Comparison of ENCODE assay signal across 28 cellular contexts in genomic region chr3:99249627-99250026, GRCh38.
A peak's percentile ranks its signal among the peaks of the same experiment; 100 is the strongest.
DNase-seq lines count a peak whose midpoint lies in the region; ATAC-seq and TF ChIP-seq lines count a peak whose summit lies in the region.
"Had no signal": no experiment of that assay in that cellular context is flagged by ENCODE, and none has a peak within 500 bp of the region (broad histone marks: within the 10 kb centered on the region; RNA-seq: fewer than 3 reads in every experiment).

No MANE protein-coding gene starts in this region.

- WGBS in right cardiac atrium: 93% methylated on average over 6 of the region's 6 CpGs

- in situ Hi-C loops in astrocyte of the spinal cord (cut with HindIII; ENCODE audit: low sequenced_read_pairs): no loop called here

- H3K4me3 ChIP-seq in right atrium auricular region: no peak overlapping the region
- H3K4me3 ChIP-seq in right cardiac atrium (ENCODE audit: low read length): no peak overlapping the region
- H3K4me3 ChIP-seq in astrocyte of the spinal cord (ENCODE audit: low read depth, low read length): no peak overlapping the region
- no peak overlapping the region for H3K4me3 ChIP-seq in PC-9
- H3K4me3 ChIP-seq: A549, dorsolateral prefrontal cortex, gastroesophageal sphincter, psoas muscle, skin epidermis had no signal

- no peaks in the 10 kb centered on the region for H3K9me2 ChIP-seq in PC-9 (ENCODE audit: insufficient read depth)

- BruUV-seq in PC-9 (replicated peaks; lab: Mats Ljungman, UMichigan): no TSS peak

- peaks cover 0 to 3% of the 10 kb centered on the region in 2 donors for H3K9me3 ChIP-seq in right atrium auricular region
- H3K9me3 ChIP-seq in right cardiac atrium (ENCODE audit: control insufficient read depth, low read length): no peaks in the 10 kb centered on the region
- no peaks in the 10 kb centered on the region for H3K9me3 ChIP-seq in PC-9 (ENCODE audit: insufficient read depth, low read depth)
- H3K9me3 ChIP-seq: A549, gastroesophageal sphincter, neutrophil, psoas muscle had no signal

- H3K27ac ChIP-seq in right atrium auricular region (peak overlapping the region; percentile 3 to 27), right cardiac atrium (ENCODE audit: low read length) (no peak overlapping the region), PC-9 (no peak overlapping the region)
- H3K27ac ChIP-seq: A549, dorsolateral prefrontal cortex, gastroesophageal sphincter, neutrophil, psoas muscle, skin epidermis, VCaP had no signal

- TF ChIP-seq CTCF in right atrium auricular region (IDR thresholded peaks at IDR 0.05) (no peak), astrocyte of the spinal cord (IDR thresholded peaks at IDR 0.05; ENCODE audit: low read depth, low read length) (no peak), PC-9 (conservative IDR thresholded peaks at IDR 0.05) (no peak)

- POLR2A ChIA-PET in PC-9 (lab: Charles Lee; ENCODE audit: unreplicated experiment): no interaction called here

- no peak overlapping the region for H3K4me2 ChIP-seq in PC-9
- H3K4me2 ChIP-seq: A549 had no signal

- H3K79me2 ChIP-seq in PC-9 (ENCODE audit: low read depth): no peaks in the 10 kb centered on the region

- no peak overlapping the region for H2AFZ ChIP-seq in PC-9

- H4K20me1 ChIP-seq in PC-9 (ENCODE audit: insufficient read depth): no peaks in the 10 kb centered on the region

- H3K27me3 ChIP-seq in right atrium auricular region (no peaks in the 10 kb centered on the region), right cardiac atrium (ENCODE audit: control insufficient read depth, insufficient read depth) (no peaks in the 10 kb centered on the region), PC-9 (ENCODE audit: insufficient read depth, low read depth) (no peaks in the 10 kb centered on the region)
- H3K27me3 ChIP-seq: dorsolateral prefrontal cortex, gastroesophageal sphincter, neutrophil had no signal

- no peaks in the 10 kb centered on the region for H3F3A ChIP-seq in PC-9 (ENCODE audit: insufficient read depth, low read depth)

- CTCF ChIA-PET in PC-9 (lab: Charles Lee): no interaction called here

- H3K36me3 ChIP-seq in right atrium auricular region (no peaks in the 10 kb centered on the region), PC-9 (ENCODE audit: low read depth) (no peaks in the 10 kb centered on the region)
- H3K36me3 ChIP-seq: gastroesophageal sphincter, neutrophil had no signal

- intact Hi-C loops in right cardiac atrium (cut with DNase I) (no loop called here), sciatic nerve (cut with DNase I) (loop anchor here (10.0 kb wide), 1 partner anchor 605 kb away; no protein-coding TSS in a partner anchor), PC-9 (cut with micrococcal nuclease; ENCODE audit: unreplicated experiment) (loop anchor here (10.0 kb wide), 1 partner anchor 505 kb away; no protein-coding TSS in a partner anchor)

- DNase-seq in right atrium auricular region (ENCODE audit: low spot score): no peak
- no peak for DNase-seq in right cardiac atrium
- peak; percentile 81 for DNase-seq in astrocyte of the spinal cord (ENCODE audit: low read depth, low spot score)
- no peak for DNase-seq in sciatic nerve (ENCODE audit: low spot score)
- no peak for DNase-seq in PC-9
- no peak for DNase-seq in GM19238 (ENCODE audit: insufficient read length, low spot score)
- DNase-seq in GDM1 (lab: John Stamatoyannopoulos, UW): no peak
- DNase-seq in DMS79 treated with DMSO at 0.1 percent for 48 hours (lab: John Stamatoyannopoulos, UW): no peak
- DNase-seq: activated CD4-positive, alpha-beta T cell treated with anti-CD3 and anti-CD28 coated beads for 4 hours; activated CD8-positive, alpha-beta memory T cell treated with anti-CD3 and anti-CD28 coated beads for 24 hours; activated effector memory CD4-positive, alpha-beta T cell treated with Interleukin-2 at 50 U/mL for 16 hours; CD8-positive, alpha-beta T cell; dorsolateral prefrontal cortex; H9; hypothalamus; immature natural killer cell; KBM-7; MM.1S; NCI-H2081; NCI-H2227 treated with DMSO at 0.1 percent for 48 hours; NCI-H69; psoas muscle; stimulated activated CD4-positive, alpha-beta T cell treated with anti-CD3 and anti-CD28 coated beads, Interleukin-1b, Interleukin-23, amount 100 ng/mL, for 48 hours had no signal

- peaks cover 0 to 11% of the 10 kb centered on the region in 2 donors for H3K4me1 ChIP-seq in right atrium auricular region
- peaks cover 1% of the 10 kb centered on the region for H3K4me1 ChIP-seq in right cardiac atrium (ENCODE audit: control insufficient read depth, insufficient read depth, low read length)
- H3K4me1 ChIP-seq in PC-9 (replicated peaks; ENCODE audit: insufficient read depth): peaks cover 12% of the 10 kb centered on the region
- H3K4me1 ChIP-seq: A549, psoas muscle had no signal

- ATAC-seq in right cardiac atrium: no peak
- ATAC-seq in sciatic nerve: peak; percentile 41
- ATAC-seq: A549; CD8-positive, alpha-beta T cell; gastroesophageal sphincter; psoas muscle had no signal

Comparison
In these comparisons a context has a peak if more than half of its experiments do, and no peak if none do; other contexts are left out.
1. H3K27ac ChIP-seq: peak in right atrium auricular region (2 of 2); none in right cardiac atrium (single experiment) and PC-9 (single experiment).
2. intact Hi-C loops: an anchor here in sciatic nerve (10.0 kb wide) and PC-9 (10.0 kb wide); none called in right cardiac atrium.